Comparison of ENCODE assay signal across 7 cellular contexts in genomic region chr2:190880374-190881073, GRCh38. TPM values are rescaled to one million over a fixed set of nuclear protein-coding genes. Genes with fewer than 3 reads are reported as not detected.
DNase-seq lines count a peak whose midpoint lies in the region; ATAC-seq and TF ChIP-seq lines count a peak whose summit lies in the region.

Gene GLS (plus strand): TSS chr2:190880821. CDS start chr2:190881085, 264 bp downstream.

- H3K4me1 ChIP-seq in hepatocyte (ENCODE audit: insufficient read depth), result peaks cover 4% of the 10 kb centered on the region

- H3K79me2 ChIP-seq in hepatocyte, result peaks cover 49% of the 10 kb centered on the region

- H3K9me2 ChIP-seq in hepatocyte (replicated peaks; ENCODE audit: insufficient read depth), result no peaks in the 10 kb centered on the region

- ATAC-seq in GM18508 (IDR thresholded peaks at IDR 0.05; ENCODE audit: insufficient read depth, unreplicated experiment) (peak; percentile 60), HG03025 (IDR thresholded peaks at IDR 0.05; ENCODE audit: low FRiP score, unreplicated experiment) (peak; percentile 78)

- peak within 1 kb of the TSS; percentile 58 for H2AFZ ChIP-seq in hepatocyte

- no peaks in the 10 kb centered on the region for H3K9me3 ChIP-seq in hepatocyte (ENCODE audit: low read depth)

- no peak for TF ChIP-seq CTCF in hepatocyte (IDR thresholded peaks at IDR 0.05; ENCODE audit: poor library complexity)

- no peaks in the 10 kb centered on the region for H3K27me3 ChIP-seq in hepatocyte

- peak within 1 kb of the TSS; percentile 89 for H3K27ac ChIP-seq in hepatocyte

- no peaks in the 10 kb centered on the region for H3K36me3 ChIP-seq in hepatocyte (replicated peaks; ENCODE audit: insufficient read depth, low read depth)

- H4K20me1 ChIP-seq in hepatocyte (ENCODE audit: insufficient read depth, poor library complexity, severe bottlenecking), result peaks cover 37% of the 10 kb centered on the region

- peak within 1 kb of the TSS; percentile 82 for H3K4me2 ChIP-seq in hepatocyte

- DNase-seq in NCI-H2081 (lab: John Stamatoyannopoulos, UW), result peak; percentile 97 to 98
- peak; percentile 86 for DNase-seq in T1000 (lab: John Stamatoyannopoulos, UW)
- DNase-seq in astrocyte of the hippocampus (ENCODE audit: low read depth, low spot score), result peak; percentile 98
- DNase-seq in hepatocyte (ENCODE audit: low spot score), result peak; percentile 97
- peak; percentile 95 for DNase-seq in retina

- under 1% methylated on average over 44 of the region's 54 CpGs for WGBS in hepatocyte (ENCODE audit: low lambda C conversion rate, missing lambda C conversion rate)

- H3K4me3 ChIP-seq in hepatocyte, result peak within 1 kb of the TSS; percentile 68

RNA-seq across cellular contexts. Expression of gene GLS, which starts in this region (rescaled TPM):
- total RNA-seq in hepatocyte, result 385 and 460 TPM in 2 replicates
- 78.8 and 78.9 TPM in 2 replicates for polyA plus RNA-seq in hepatocyte

Comparison
In these comparisons a context has a peak if more than half of its experiments do, and no peak if none do; other contexts are left out.
1. Peak in every context shown above with its lines: DNase-seq, ATAC-seq, H3K4me3 ChIP-seq and H3K27ac ChIP-seq.